Comparison of ENCODE assay signal across 9 cellular contexts in genomic region chr13:92029641-92030040, GRCh38.
"Had no signal": no experiment of that assay in that cellular context is flagged by ENCODE, and none has a peak within 500 bp of the region (broad histone marks: within the 10 kb centered on the region; RNA-seq: fewer than 3 reads in every experiment).

No MANE protein-coding gene starts in this region.

- H2AFZ ChIP-seq: GM23248, GM23338 had no signal

- H3K9ac ChIP-seq: GM23248 had no signal

- ATAC-seq: GM23338, HCT116 had no signal

- H3K27ac ChIP-seq: GM23248 had no signal

- H3K9me3 ChIP-seq: HAP-1 had no signal

- DNase-seq: GM23248, GOT3, H7, H9, HCEC 1CT, HFFc6 had no signal

- H3K4me3 ChIP-seq: GM23248, GM23338, HAP-1 had no signal

- H3K4me2 ChIP-seq: GM23338 had no signal

- H3K36me3 ChIP-seq: HAP-1 had no signal
